In genomic region chr2:42769583-42770287, GRCh38 we compare ENCODE assay signal across 29 cellular contexts. TPM values are rescaled to one million over a fixed set of nuclear protein-coding genes. Genes with fewer than 3 reads are reported as not detected.
"Had no signal": no experiment of that assay in that cellular context is flagged by ENCODE, and none has a peak within 500 bp of the region (broad histone marks: within the 10 kb centered on the region; RNA-seq: fewer than 3 reads in every experiment).

No MANE protein-coding gene starts in this region.

- H3K4me1 Mint-ChIP-seq: activated CD4-positive, alpha-beta T cell treated with anti-CD3 and anti-CD28 coated beads for 36 hours; mesothelial cell of epicardium had no signal

- H3K36me3 Mint-ChIP-seq: activated naive CD8-positive, alpha-beta T cell; mesothelial cell of epicardium; naive B cell had no signal

- H3K9me3 ChIP-seq: colonic mucosa, gastroesophageal sphincter, right atrium auricular region, thoracic aorta, vagina had no signal

- H3K27ac Mint-ChIP-seq: activated CD4-positive, alpha-beta T cell treated with anti-CD3 and anti-CD28 coated beads for 36 hours; activated naive CD8-positive, alpha-beta T cell; activated T-cell treated with anti-CD3 and anti-CD28 coated beads, Interleukin-2, amount 50 U/mL, for 24 hours; mesothelial cell of epicardium; T-helper 2 cell treated with Interferon-gamma antibody and Interleukin-4, amounts not matched to agents 5 μg/mL and 100 μg/mL, for 36 hours had no signal

- H3K27me3 Mint-ChIP-seq: activated CD4-positive, alpha-beta T cell treated with anti-CD3 and anti-CD28 coated beads for 36 hours; activated naive CD8-positive, alpha-beta T cell; activated T-cell treated with anti-CD3 and anti-CD28 coated beads, Interleukin-2, amount 50 U/mL, for 24 hours; naive B cell had no signal

- H3K27me3 ChIP-seq: colonic mucosa, dorsolateral prefrontal cortex, gastroesophageal sphincter, hepatocyte, right atrium auricular region, vagina had no signal

- H3K4me3 ChIP-seq: colonic mucosa, dorsolateral prefrontal cortex, gastroesophageal sphincter, hepatocyte, right atrium auricular region, thoracic aorta, vagina had no signal

- H3K27ac ChIP-seq: colonic mucosa, gastroesophageal sphincter, hepatocyte, right atrium auricular region, thoracic aorta, vagina had no signal

- H3K4me1 ChIP-seq: colonic mucosa, gastroesophageal sphincter, right atrium auricular region, vagina had no signal

- H3K36me3 ChIP-seq: colonic mucosa, right atrium auricular region, thoracic aorta, vagina had no signal

- H3K9me3 Mint-ChIP-seq: activated T-cell treated with anti-CD3 and anti-CD28 coated beads, Interleukin-2, amount 50 U/mL, for 24 hours; mesothelial cell of epicardium; naive B cell; T-helper 2 cell treated with Interferon-gamma antibody and Interleukin-4, amounts not matched to agents 5 μg/mL and 100 μg/mL, for 36 hours had no signal

- H3K4me3 Mint-ChIP-seq: activated CD4-positive, alpha-beta T cell treated with anti-CD3 and anti-CD28 coated beads for 36 hours; activated naive CD8-positive, alpha-beta T cell; activated T-cell treated with anti-CD3 and anti-CD28 coated beads, Interleukin-2, amount 50 U/mL, for 24 hours; mesothelial cell of epicardium; naive B cell; T-helper 2 cell treated with Interferon-gamma antibody and Interleukin-4, amounts not matched to agents 5 μg/mL and 100 μg/mL, for 36 hours had no signal

- DNase-seq: activated CD4-positive, CD25-positive, alpha-beta regulatory T cell; activated CD8-positive, alpha-beta memory T cell treated with anti-CD3 and anti-CD28 coated beads, Interleukin-2, amount 50 U/mL, for 48 hours; activated gamma-delta T cell; activated T-cell treated with anti-CD3 and anti-CD28 coated beads, Interleukin-2, amount 50 U/mL, for 24 hours; cerebellar nuclear complex; colonic mucosa; dorsolateral prefrontal cortex; effector memory CD4-positive, alpha-beta T cell; left cardiac atrium; left ventricle myocardium superior; naive B cell; occipital lobe; stimulated activated CD4-positive, alpha-beta T cell treated with anti-CD3 and anti-CD28 coated beads, Interleukin-15, amount 100 ng/mL, for 24 hours; stimulated activated CD4-positive, alpha-beta T cell treated with anti-CD3 and anti-CD28 coated beads, Interleukin-2, amount 100 ng/mL, for 24 hours; stimulated activated naive CD4-positive, alpha-beta T cell; T-helper 1 cell had no signal

RNA-seq across cellular contexts. Expression of gene OXER1, which starts 5.8 kb away (rescaled TPM):
- total RNA-seq: lung microvascular endothelial cell, occipital lobe, pulmonary artery endothelial cell had no signal
- polyA plus RNA-seq: keratinocyte, neural cell had no signal

RNA-seq across cellular contexts. Expression of gene HAAO, which starts 22.6 kb away (rescaled TPM):
- total RNA-seq: lung microvascular endothelial cell had no signal
- polyA plus RNA-seq: neural cell had no signal
